In genomic region chr1:211797994-211798393, GRCh38 we compare ENCODE assay signal across 18 cellular contexts.
"Had no signal": no experiment of that assay in that cellular context is flagged by ENCODE, and none has a peak within 500 bp of the region (broad histone marks: within the 10 kb centered on the region; RNA-seq: fewer than 3 reads in every experiment).

No MANE protein-coding gene starts in this region.

- H3K4me1 Mint-ChIP-seq: neural crest cell had no signal

- H3K27me3 ChIP-seq: esophagus squamous epithelium, heart left ventricle, ovary, testis, tibial nerve had no signal

- DNase-seq: esophagus squamous epithelium; foreskin fibroblast; heart left ventricle; hippocampal formation; naive thymus-derived CD4-positive, alpha-beta T cell; nucleus accumbens; ovary; right cardiac atrium; small intestine; stimulated activated CD4-positive, alpha-beta T cell treated with anti-CD3 and anti-CD28 coated beads, Interleukin-12 subunit alpha, Interleukin-12 subunit beta, amount 100 ng/mL, for 4 hours; stimulated activated CD4-positive, alpha-beta T cell treated with anti-CD3 and anti-CD28 coated beads, Interleukin-2, amount 100 ng/mL, for 48 hours; stimulated activated naive CD4-positive, alpha-beta T cell treated with Interleukin-2 at 50 U/mL for 16 hours; testis had no signal

- H3K4me3 Mint-ChIP-seq: dendritic cell treated with granulocyte-macrophage colony-stimulating factor and Interleukin-4, amounts not matched to agents 40 ng/mL and 50 ng/mL, for 4 days; naive thymus-derived CD4-positive, alpha-beta T cell; neural crest cell had no signal

- FAIRE-seq: colon, small intestine had no signal

- H3K9me3 Mint-ChIP-seq: dendritic cell treated with granulocyte-macrophage colony-stimulating factor and Interleukin-4, amounts not matched to agents 40 ng/mL and 50 ng/mL, for 4 days had no signal

- H3K27ac ChIP-seq: esophagus squamous epithelium, heart left ventricle, ovary, testis, tibial nerve had no signal

- H3K27me3 Mint-ChIP-seq: dendritic cell treated with granulocyte-macrophage colony-stimulating factor and Interleukin-4, amounts not matched to agents 40 ng/mL and 50 ng/mL, for 4 days; naive thymus-derived CD4-positive, alpha-beta T cell; progenitor cell of endocrine pancreas had no signal

- H3K27ac Mint-ChIP-seq: dendritic cell treated with granulocyte-macrophage colony-stimulating factor and Interleukin-4, amounts not matched to agents 40 ng/mL and 50 ng/mL, for 4 days; naive thymus-derived CD4-positive, alpha-beta T cell; progenitor cell of endocrine pancreas had no signal

- ATAC-seq: heart left ventricle; naive thymus-derived CD4-positive, alpha-beta T cell; right cardiac atrium had no signal
